Comparison of ENCODE assay signal across 10 cellular contexts in genomic region chr3:108132727-108133373, GRCh38. TPM values are rescaled to one million over a fixed set of nuclear protein-coding genes. Genes with fewer than 3 reads are reported as not detected.
DNase-seq lines count a peak whose midpoint lies in the region; ATAC-seq lines count a peak whose summit lies in the region.
"Had no signal": no experiment of that assay in that cellular context is flagged by ENCODE, and none has a peak within 500 bp of the region (broad histone marks: within the 10 kb centered on the region; RNA-seq: fewer than 3 reads in every experiment).

No MANE protein-coding gene starts in this region.

- no peak for ATAC-seq in GM21786 (IDR thresholded peaks at IDR 0.05; ENCODE audit: unreplicated experiment)

- H3K27me3 ChIP-seq in mucosa of rectum (ENCODE audit: control insufficient read depth in 2 of 2, insufficient read depth in 2 of 2, low read length in 2 of 2), result no peaks in the 10 kb centered on the region

- DNase-seq in Caki2 (ENCODE audit: low read depth) (peak; percentile 58), astrocyte of the hippocampus (ENCODE audit: low read depth, low spot score) (peak; percentile 31), putamen (ENCODE audit: low spot score) (no peak), NCI-H146 (lab: John Stamatoyannopoulos, UW) (no peak), NCI-H69 (lab: John Stamatoyannopoulos, UW) (no peak)
- DNase-seq: cerebellar nuclear complex, SHP77 treated with DMSO at 0.1 percent for 48 hours had no signal

- H3K27ac ChIP-seq in KOPT-K1 (ENCODE audit: low read depth, low read length, poor library complexity, severe bottlenecking) (peak overlapping the region; percentile 80), mucosa of rectum (ENCODE audit: low read depth in 2 of 2, low read length in 2 of 2) (no peak overlapping the region)

- peak overlapping the region in 1 of 2 donors; percentile 25 for H3K9ac ChIP-seq in mucosa of rectum (ENCODE audit: low read depth in 1 of 2, low read length in 2 of 2)

- H3K9me3 ChIP-seq in KOPT-K1 (ENCODE audit: insufficient read depth, low read length, poor library complexity, severe bottlenecking) (no peaks in the 10 kb centered on the region), mucosa of rectum (ENCODE audit: control insufficient read depth in 2 of 2, low read length in 2 of 2) (no peaks in the 10 kb centered on the region)

- H3K36me3 ChIP-seq in KOPT-K1 (ENCODE audit: insufficient read depth, low read length) (peaks cover 46% of the 10 kb centered on the region), mucosa of rectum (ENCODE audit: control insufficient read depth in 2 of 2, insufficient read depth in 2 of 2, low read length in 2 of 2) (no peaks in the 10 kb centered on the region)

- peaks cover 0 to 8% of the 10 kb centered on the region in 2 donors for H3K4me1 ChIP-seq in mucosa of rectum (ENCODE audit: control insufficient read depth in 2 of 2, insufficient read depth in 2 of 2, low read length in 2 of 2)

- in situ Hi-C loops in Caki2 (cut with HindIII; ENCODE audit: low pct_unique_long_range_greater_than_20kb, low sequenced_read_pairs), result no loop called here

- peak overlapping the region; percentile 4 to 14 for H3K4me3 ChIP-seq in mucosa of rectum (ENCODE audit: low read length in 2 of 2)

RNA-seq across cellular contexts. Expression of gene CD47, which starts 42.0 kb away (rescaled TPM):
- 31.8 and 62.4 TPM in 2 replicates for total RNA-seq in Caki2 (2014; rRNA removed; shearing (Covaris generic); ENCODE audit: low replicate concordance)

Comparison
In these comparisons a context has a peak if more than half of its experiments do, and no peak if none do; other contexts are left out.
1. DNase-seq: peak in Caki2 (single experiment) and astrocyte of the hippocampus (single experiment); none in putamen (single experiment), NCI-H146 (single experiment) and NCI-H69 (single experiment).